In genomic region chr5:61965495-61965894, GRCh38 we compare ENCODE assay signal across 26 cellular contexts.
"Had no signal": no experiment of that assay in that cellular context is flagged by ENCODE, and none has a peak within 500 bp of the region (broad histone marks: within the 10 kb centered on the region; RNA-seq: fewer than 3 reads in every experiment).

No MANE protein-coding gene starts in this region.

- H3K36me3 Mint-ChIP-seq: immature natural killer cell; naive thymus-derived CD8-positive, alpha-beta T cell; stimulated activated effector memory CD8-positive, alpha-beta T cell treated with anti-CD3 and anti-CD28 coated beads, Interleukin-12 subunit alpha, Interleukin-12 subunit beta, amount 100 ng/mL, for 72 hours had no signal

- H3K4me3 Mint-ChIP-seq: immature natural killer cell; naive thymus-derived CD8-positive, alpha-beta T cell; nephron; neural crest cell; stimulated activated effector memory CD8-positive, alpha-beta T cell treated with anti-CD3 and anti-CD28 coated beads, Interleukin-12 subunit alpha, Interleukin-12 subunit beta, amount 100 ng/mL, for 72 hours; stimulated activated naive CD8-positive, alpha-beta T cell treated with anti-CD3 and anti-CD28 coated beads, Interleukin-15, Interleukin-2, amounts not matched to agents 100 ng/mL and 50 ng/mL, for 24 hours had no signal

- H2AFZ ChIP-seq: parathyroid adenoma had no signal

- H3K9ac ChIP-seq: parathyroid adenoma had no signal

- H3K4me3 ChIP-seq: left ventricle myocardium inferior, lung, psoas muscle, right atrium auricular region, right lobe of liver, skin epidermis, spleen, suprapubic skin, thoracic aorta, tibial artery, upper lobe of right lung had no signal

- FAIRE-seq: islet of Langerhans, kidney, urothelium cell line had no signal

- H3K27me3 ChIP-seq: right atrium auricular region, right lobe of liver, spleen, suprapubic skin, tibial artery, upper lobe of right lung had no signal

- H3K4me1 Mint-ChIP-seq: immature natural killer cell; naive thymus-derived CD8-positive, alpha-beta T cell; nephron; neural crest cell; stimulated activated effector memory CD8-positive, alpha-beta T cell treated with anti-CD3 and anti-CD28 coated beads, Interleukin-12 subunit alpha, Interleukin-12 subunit beta, amount 100 ng/mL, for 72 hours had no signal

- H3K36me3 ChIP-seq: left ventricle myocardium inferior, right atrium auricular region, right lobe of liver, spleen, suprapubic skin, thoracic aorta, tibial artery, upper lobe of right lung had no signal

- DNase-seq: hypothalamus; immature natural killer cell; kidney; left colon; left ventricle myocardium inferior; naive thymus-derived CD8-positive, alpha-beta T cell; nucleus accumbens; psoas muscle; right lobe of liver; spleen; stimulated activated CD4-positive, alpha-beta T cell treated with anti-CD3 and anti-CD28 coated beads, Interleukin-4, amount 100 ng/mL, for 24 hours; stimulated activated naive CD4-positive, alpha-beta T cell; upper lobe of right lung had no signal

- H3K4me1 ChIP-seq: left ventricle myocardium inferior, parathyroid adenoma, psoas muscle, right atrium auricular region, right lobe of liver, spleen, suprapubic skin, tibial artery had no signal

- H3K27ac Mint-ChIP-seq: immature natural killer cell; naive thymus-derived CD8-positive, alpha-beta T cell; nephron; stimulated activated effector memory CD8-positive, alpha-beta T cell treated with anti-CD3 and anti-CD28 coated beads, Interleukin-12 subunit alpha, Interleukin-12 subunit beta, amount 100 ng/mL, for 72 hours; stimulated activated naive CD8-positive, alpha-beta T cell treated with anti-CD3 and anti-CD28 coated beads, Interleukin-15, Interleukin-2, amounts not matched to agents 100 ng/mL and 50 ng/mL, for 24 hours had no signal

- H3K9me3 ChIP-seq: left ventricle myocardium inferior, psoas muscle, right atrium auricular region, right lobe of liver, suprapubic skin, thoracic aorta, tibial artery, upper lobe of right lung had no signal

- H3K79me2 ChIP-seq: parathyroid adenoma had no signal

- H3K9me3 Mint-ChIP-seq: nephron; neural crest cell; stimulated activated naive CD8-positive, alpha-beta T cell treated with anti-CD3 and anti-CD28 coated beads, Interleukin-15, Interleukin-2, amounts not matched to agents 100 ng/mL and 50 ng/mL, for 24 hours had no signal

- H3K27ac ChIP-seq: left ventricle myocardium inferior, parathyroid adenoma, psoas muscle, right atrium auricular region, right lobe of liver, skin epidermis, spleen, suprapubic skin, thoracic aorta, tibial artery, upper lobe of right lung had no signal
